Comparison of ENCODE assay signal across 17 cellular contexts in genomic region chr1:65198095-65198494, GRCh38.
"Had no signal": no experiment of that assay in that cellular context is flagged by ENCODE, and none has a peak within 500 bp of the region (broad histone marks: within the 10 kb centered on the region; RNA-seq: fewer than 3 reads in every experiment).

No MANE protein-coding gene starts in this region.

- H3K4me3 ChIP-seq: coronary artery, prostate gland, sigmoid colon, testis had no signal

- ATAC-seq: left colon, T-helper 17 cell had no signal

- H3K27ac ChIP-seq: coronary artery, prostate gland, sigmoid colon, testis had no signal

- H3K27me3 ChIP-seq: sigmoid colon, testis had no signal

- DNase-seq: activated CD4-positive, alpha-beta memory T cell treated with anti-CD3 and anti-CD28 coated beads, Interleukin-2, amount 10 ng/mL, durations not matched to agents 7 days and 5 days; activated CD4-positive, alpha-beta T cell treated with anti-CD3 and anti-CD28 coated beads for 1 hour; activated T-cell treated with anti-CD3 and anti-CD28 coated beads, Interleukin-2, amount 50 U/mL, for 48 hours; effector CD4-positive, alpha-beta T cell; glutamatergic neuron; immature natural killer cell; left colon; mesendoderm; nephron progenitor cell; sigmoid colon; stimulated activated CD4-positive, alpha-beta T cell treated with anti-CD3 and anti-CD28 coated beads, Interleukin-2, amount 100 ng/mL, for 48 hours; stimulated activated CD8-positive, alpha-beta memory T cell treated with anti-CD3 and anti-CD28 coated beads, Interleukin-4, amount 100 ng/mL, for 48 hours; stimulated activated naive CD8-positive, alpha-beta T cell treated with anti-CD3 and anti-CD28 coated beads, Interleukin-15, Interleukin-2, amounts not matched to agents 100 U/mL and 50 U/mL, for 24 hours; T-helper 17 cell; testis had no signal

- H3K36me3 ChIP-seq: prostate gland had no signal

- H3K4me1 ChIP-seq: prostate gland, sigmoid colon, testis had no signal

- H3K9me3 ChIP-seq: prostate gland, sigmoid colon, testis had no signal
